ENCODE assay signal across 8 cellular contexts in the genomic region with DNA sequence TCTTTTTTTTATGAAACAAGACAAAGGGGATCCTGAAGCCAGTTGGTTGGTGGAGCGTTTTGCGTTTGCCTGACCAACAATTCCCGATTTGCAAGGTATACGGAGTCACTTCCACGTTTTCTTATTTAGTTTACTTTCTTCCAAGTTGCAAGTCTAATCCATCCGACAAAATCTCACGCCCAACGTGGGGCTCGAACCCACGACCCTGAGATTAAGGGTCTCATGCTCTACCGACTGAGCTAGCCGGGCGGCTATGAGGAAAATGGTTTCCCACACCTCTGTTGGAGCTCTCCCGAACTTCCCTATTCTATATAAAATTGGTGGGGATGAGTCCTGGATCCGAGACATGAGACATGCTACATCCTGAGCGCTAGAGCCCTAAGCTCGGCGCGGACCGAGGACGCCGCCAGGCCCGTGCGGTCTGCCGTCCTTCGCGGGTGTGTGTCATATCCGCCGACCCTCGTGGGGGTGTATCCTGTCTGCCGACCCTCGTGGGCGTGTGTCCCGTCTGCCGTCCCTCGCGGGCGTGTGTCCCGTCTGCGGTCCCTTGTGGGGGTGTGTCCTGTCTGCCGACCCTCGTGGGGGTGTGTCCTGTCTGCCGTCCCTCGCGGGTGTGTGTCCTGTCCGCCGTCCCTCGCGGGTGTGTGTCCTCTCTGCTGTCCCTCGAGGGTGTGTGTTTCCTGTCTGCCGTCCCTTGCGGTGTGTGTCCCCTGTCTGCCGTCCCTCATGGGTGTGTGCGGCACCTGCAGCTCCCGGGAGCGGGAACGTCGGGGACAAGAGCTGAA. TPM values are rescaled to one million over a fixed set of nuclear protein-coding genes. Genes with fewer than 3 reads are reported as not detected.
DNase-seq lines count a peak whose midpoint lies in the region; ATAC-seq and TF ChIP-seq lines count a peak whose summit lies in the region.

No MANE protein-coding gene starts in this region.

- peak; percentile 11 for ATAC-seq in activated CD8-positive, alpha-beta memory T cell treated with anti-CD3 and anti-CD28 coated beads, Interleukin-2, amount 10 ng/mL, durations not matched to agents 7 days and 5 days

- H3K4me1 ChIP-seq in stomach, result peaks cover 6 to 32% (median 22%) of the 10 kb centered on the region in 4 donors

- no peaks in the 10 kb centered on the region for H3K36me3 Mint-ChIP-seq in HFFc6 (ENCODE audit: low read depth)
- H3K36me3 Mint-ChIP-seq in activated CD8-positive, alpha-beta memory T cell treated with anti-CD3 and anti-CD28 coated beads, Interleukin-2, amount 10 ng/mL, durations not matched to agents 7 days and 5 days, result peaks cover 4% of the 10 kb centered on the region

- no peak for TF ChIP-seq EP300 in stomach (IDR thresholded peaks at IDR 0.05)

- no peak for TF ChIP-seq POLR2A in stomach (IDR thresholded peaks at IDR 0.05)

- TF ChIP-seq CTCF in AG09309 (IDR thresholded peaks at IDR 0.05; ENCODE audit: control insufficient read depth, insufficient read depth, low read depth, low read length, missing control alignments) (no peak), HFFc6 (IDR thresholded peaks at IDR 0.05) (no peak), epithelial cell of esophagus (IDR thresholded peaks at IDR 0.05; ENCODE audit: insufficient read depth, low read depth, low read length, missing control alignments) (no peak), stomach (IDR thresholded peaks at IDR 0.05) (no peak)

- peak overlapping the region; percentile 83 for H3K27ac Mint-ChIP-seq in HFFc6
- peak overlapping the region; percentile 69 for H3K27ac Mint-ChIP-seq in activated CD8-positive, alpha-beta memory T cell treated with anti-CD3 and anti-CD28 coated beads, Interleukin-2, amount 10 ng/mL, durations not matched to agents 7 days and 5 days

- CTCF ChIA-PET in activated CD8-positive, alpha-beta memory T cell treated with anti-CD3 and anti-CD28 coated beads, Interleukin-2, amount 10 ng/mL, durations not matched to agents 7 days and 5 days (lab: Charles Lee), result interaction anchor here (0.7 to 3.5 kb wide), 11 partner anchors 8 to 187 kb away, joined by 3 to 18 read pairs (median 3); partner anchors contain the start of gene ZNF213

- H3K9me3 ChIP-seq in stomach, result no peaks in the 10 kb centered on the region

- peaks cover 15% of the 10 kb centered on the region for H3K27me3 Mint-ChIP-seq in HFFc6 (ENCODE audit: insufficient read depth)
- H3K27me3 Mint-ChIP-seq in activated CD8-positive, alpha-beta memory T cell treated with anti-CD3 and anti-CD28 coated beads, Interleukin-2, amount 10 ng/mL, durations not matched to agents 7 days and 5 days, result peaks cover 29% of the 10 kb centered on the region

- peak overlapping the region; percentile 56 for H3K4me3 ChIP-seq in AG09309 (ENCODE audit: control insufficient read depth, low read depth, low read length)
- H3K4me3 ChIP-seq in epithelial cell of esophagus (ENCODE audit: low read length), result peak overlapping the region; percentile 67
- peak overlapping the region; percentile 74 to 90 (median 78) for H3K4me3 ChIP-seq in stomach

- DNase-seq in AG09309 (ENCODE audit: low read depth) (peak; percentile 84), HFFc6 (peak; percentile 99), NCI-H774 (lab: John Stamatoyannopoulos, UW) (peak; percentile 68), epithelial cell of esophagus (ENCODE audit: low read depth) (peak; percentile 92), mucosa of gallbladder (ENCODE audit: low spot score) (peak; percentile 72), stomach (peak; percentile 72), cerebellar nuclear complex (lab: John Stamatoyannopoulos, UW) (no peak)
- DNase-seq in activated CD8-positive, alpha-beta memory T cell treated with anti-CD3 and anti-CD28 coated beads, Interleukin-2, amount 10 ng/mL, durations not matched to agents 7 days and 5 days, result peak; percentile 72

- intact Hi-C loops in stomach (cut with DNase I; ENCODE audit: low total_unique reads), result no loop called here

- no peaks in the 10 kb centered on the region for H3K36me3 ChIP-seq in stomach

- H3K27ac ChIP-seq in stomach, result peak overlapping the region; percentile 86 to 96 (median 88)

- WGBS in stomach, 5 donors, result 1 to 2% (median 1%) methylated on average over 34 to 58 of the region's 58 CpGs

- peak overlapping the region; percentile 91 for H3K4me3 Mint-ChIP-seq in HFFc6
- peak overlapping the region; percentile 83 for H3K4me3 Mint-ChIP-seq in activated CD8-positive, alpha-beta memory T cell treated with anti-CD3 and anti-CD28 coated beads, Interleukin-2, amount 10 ng/mL, durations not matched to agents 7 days and 5 days

- H3K27me3 ChIP-seq in stomach, result peaks cover 0 to 20% (median 0%) of the 10 kb centered on the region in 3 donors

- peaks cover 20% of the 10 kb centered on the region for H3K4me1 Mint-ChIP-seq in HFFc6 (ENCODE audit: low read depth)
- peaks cover 37% of the 10 kb centered on the region for H3K4me1 Mint-ChIP-seq in activated CD8-positive, alpha-beta memory T cell treated with anti-CD3 and anti-CD28 coated beads, Interleukin-2, amount 10 ng/mL, durations not matched to agents 7 days and 5 days

- 0 out of 2 replicates have a peak, but pooled peaks cover 3% of the 10 kb centered on the region for H3K9me3 Mint-ChIP-seq in HFFc6
- H3K9me3 Mint-ChIP-seq in activated CD8-positive, alpha-beta memory T cell treated with anti-CD3 and anti-CD28 coated beads, Interleukin-2, amount 10 ng/mL, durations not matched to agents 7 days and 5 days (ENCODE audit: low read depth), result no peaks in the 10 kb centered on the region

RNA-seq across cellular contexts. Expression of gene ZNF213, which starts 22.6 kb away (rescaled TPM):
- total RNA-seq in HFFc6 (2021; fragmentation: NEBNext Ultra II Directional; extraction: Animal tissue kit (Norgen Biotek cat#: 25700)), result 1 to 10 TPM; 5.9 to 7.3 (median 6.9) TPM
- 10 to 100 TPM; 10.6 to 12.3 TPM for total RNA-seq in activated CD8-positive, alpha-beta memory T cell treated with anti-CD3 and anti-CD28 coated beads, Interleukin-2, amount 10 ng/mL, durations not matched to agents 7 days and 5 days
- total RNA-seq in mucosa of gallbladder (18.4 TPM), stomach (10 to 100 TPM in 3 of 5 donors, 1 to 10 TPM in 2; 1.3 to 87.8 (median 20.0) TPM)
- polyA plus RNA-seq in stomach, result 1 to 10 TPM; 5.8 to 6.7 (median 6.1) TPM

RNA-seq across cellular contexts. Expression of gene OR1F1, which starts 30.6 kb away (rescaled TPM):
- not detected for total RNA-seq in HFFc6 (2021; fragmentation: NEBNext Ultra II Directional; extraction: Animal tissue kit (Norgen Biotek cat#: 25700))
- total RNA-seq in activated CD8-positive, alpha-beta memory T cell treated with anti-CD3 and anti-CD28 coated beads, Interleukin-2, amount 10 ng/mL, durations not matched to agents 7 days and 5 days, result not detected
- total RNA-seq in mucosa of gallbladder (not detected), stomach (not detected)
- polyA plus RNA-seq in stomach, result not detected

RNA-seq across cellular contexts. Expression of gene ZNF205, which starts 45.0 kb away (rescaled TPM):
- total RNA-seq in HFFc6 (2021; fragmentation: NEBNext Ultra II Directional; extraction: Animal tissue kit (Norgen Biotek cat#: 25700)), result 10 to 100 TPM in 2 of 6 experiments, 1 to 10 TPM in 4; 7.6 to 10.2 (median 9.5) TPM
- total RNA-seq in activated CD8-positive, alpha-beta memory T cell treated with anti-CD3 and anti-CD28 coated beads, Interleukin-2, amount 10 ng/mL, durations not matched to agents 7 days and 5 days, result not detected
- total RNA-seq in mucosa of gallbladder, result 14.2 TPM
- total RNA-seq in stomach, result 10 to 100 TPM in 1 of 5 donors, 1 to 10 TPM in 3, under 1 TPM in 1; 0.87 to 21.9 (median 5.5) TPM
- polyA plus RNA-seq in stomach, result 10 to 100 TPM; 16.6 to 27.5 (median 20.9) TPM

RNA-seq across cellular contexts. Expression of gene ZSCAN10, which starts 58.3 kb away (rescaled TPM):
- total RNA-seq in HFFc6 (2021; fragmentation: NEBNext Ultra II Directional; extraction: Animal tissue kit (Norgen Biotek cat#: 25700)), result not detected
- total RNA-seq in activated CD8-positive, alpha-beta memory T cell treated with anti-CD3 and anti-CD28 coated beads, Interleukin-2, amount 10 ng/mL, durations not matched to agents 7 days and 5 days, result under 1 TPM; 0.21 to 0.23 TPM
- 0.37 TPM for total RNA-seq in mucosa of gallbladder
- total RNA-seq in stomach, result not detected
- not detected for polyA plus RNA-seq in stomach

Comparison
In these comparisons a context has a peak if more than half of its experiments do, and no peak if none do; other contexts are left out.
1. DNase-seq: peak in AG09309 (single experiment), HFFc6 (single experiment), NCI-H774 (single experiment), activated CD8-positive, alpha-beta memory T cell treated with anti-CD3 and anti-CD28 coated beads, Interleukin-2, amount 10 ng/mL, durations not matched to agents 7 days and 5 days (single experiment), epithelial cell of esophagus (single experiment), mucosa of gallbladder (single experiment) and stomach (single experiment); none in cerebellar nuclear complex (0 of 2).
2. Peak in every context shown above with its lines, with median percentiles within 50 percentile points of each other: H3K4me3 ChIP-seq.